1 cellular context compared by ENCODE assay signal in genomic region chr18:67514901-67515540, GRCh38.
TF ChIP-seq lines count a peak whose summit lies in the region.

No MANE protein-coding gene starts in this region.

TF ChIP-seq in GM23338, 12 proteins besides CTCF, POLR2A, EP300 and RAD21 (continued from another document):
- TF ChIP-seq ETS1 (IDR thresholded peaks at IDR 0.05): no peak
- no peak for TF ChIP-seq STAT1 (IDR thresholded peaks at IDR 0.05; ENCODE audit: unreplicated experiment)
